In the genomic region with DNA sequence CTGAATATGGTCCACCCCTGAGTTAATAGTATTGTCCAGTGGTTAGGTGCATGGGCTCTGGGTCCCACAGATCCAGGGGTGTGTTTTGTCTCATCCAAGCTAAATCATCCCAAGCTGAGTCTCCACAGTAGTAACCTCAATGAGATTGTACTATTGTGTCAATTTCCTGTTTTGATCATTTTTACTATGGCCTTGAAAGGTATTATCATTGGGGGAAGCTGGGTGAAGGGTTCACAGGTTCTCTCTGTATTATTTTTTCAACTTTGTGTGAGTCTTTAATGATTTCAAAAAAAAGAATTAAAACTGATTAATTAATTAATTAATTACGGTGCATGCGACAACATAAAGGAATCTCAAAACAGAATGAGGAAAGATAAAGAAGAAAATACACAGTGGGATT, we compare ENCODE assay signal across 5 cellular contexts.
"Had no signal": no experiment of that assay in that cellular context is flagged by ENCODE, and none has a peak within 500 bp of the region (broad histone marks: within the 10 kb centered on the region; RNA-seq: fewer than 3 reads in every experiment).

No MANE protein-coding gene starts in this region.

- H3K4me2 ChIP-seq: GM23338 had no signal

- H3K9me3 ChIP-seq: HAP-1 had no signal

- DNase-seq: GOT3, H7, H9 had no signal

- H3K4me1 ChIP-seq: HAP-1 had no signal

- H3K4me3 ChIP-seq: GM23338, HAP-1 had no signal

- H3K36me3 ChIP-seq: HAP-1 had no signal
